8 cellular contexts compared by ENCODE assay signal in the genomic region with DNA sequence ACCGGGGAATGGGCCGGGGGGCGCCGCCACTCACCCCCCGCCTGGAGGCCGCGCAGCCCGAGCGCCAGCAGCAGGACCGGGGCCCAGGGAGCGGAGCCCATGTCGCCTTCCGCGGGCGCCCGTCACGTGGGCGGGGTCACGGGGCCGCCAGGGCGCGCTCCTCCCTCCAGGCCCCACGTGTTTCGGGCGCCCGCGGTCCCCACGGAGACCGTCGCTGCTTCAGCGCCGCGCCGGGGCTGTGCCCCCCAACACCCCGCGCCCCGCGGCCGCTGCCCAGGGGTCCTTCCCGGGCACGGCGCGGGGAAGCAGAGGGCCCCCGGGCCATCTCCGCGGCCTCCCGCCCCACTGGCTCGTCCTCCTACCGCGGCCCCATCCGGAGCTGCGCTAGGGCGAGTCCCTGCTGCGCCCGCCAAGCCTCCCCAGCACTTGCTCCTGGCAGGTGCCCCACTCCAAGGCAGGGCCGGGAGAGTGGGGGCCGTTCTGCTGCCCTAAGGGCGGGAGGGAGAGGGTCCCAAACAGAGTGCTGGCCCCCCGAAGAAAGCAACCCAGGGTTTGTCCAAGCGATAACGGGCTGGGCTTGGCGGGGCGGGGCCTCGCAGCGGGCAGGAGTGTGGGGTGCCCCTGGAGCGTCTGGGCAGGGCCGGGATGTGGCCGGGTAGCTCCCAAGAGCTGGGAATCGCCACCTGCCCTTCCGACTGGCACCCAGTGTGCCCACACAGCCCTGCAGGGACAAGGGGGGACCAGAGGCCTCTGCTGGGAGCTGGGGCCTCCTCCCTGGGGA. TPM values are rescaled to one million over a fixed set of nuclear protein-coding genes. Genes with fewer than 3 reads are reported as not detected.
DNase-seq lines count a peak whose midpoint lies in the region; ATAC-seq and TF ChIP-seq lines count a peak whose summit lies in the region.

A gene (minus strand): TSS at position 121 of the 781 bp plus-strand sequence. CDS start 20 bp downstream, at position 101.

- peaks cover 0 to 17% (median 9%) of the 10 kb centered on the region in 4 donors for H3K4me1 ChIP-seq in Peyer's patch
- peaks cover 7 to 14% of the 10 kb centered on the region in 2 experiments for H3K4me1 ChIP-seq in neutrophil (ENCODE audit: control insufficient read depth in 1 of 2, insufficient read depth in 1 of 2, low read depth in 1 of 2, low read length in 1 of 2)
- H3K4me1 ChIP-seq in subcutaneous abdominal adipose tissue (ENCODE audit: control insufficient read depth in 5 of 5, insufficient read depth in 5 of 5, low read length in 5 of 5) = peaks cover 0 to 35% (median 22%) of the 10 kb centered on the region in 5 donors

- DNase-seq in ACHN = peak; percentile 49
- DNase-seq in Peyer's patch = peak; percentile 83 to 90 (median 85)
- peak; percentile 72 for DNase-seq in activated T-helper 9 cell treated with anti-CD3 and anti-CD28 coated beads, Interleukin-2, amount 50 U/mL, for 16 hours (ENCODE audit: low read depth)
- peak; percentile 61 to 89 for DNase-seq in foreskin fibroblast

- H3K9me3 ChIP-seq in Peyer's patch = no peaks in the 10 kb centered on the region
- no peaks in the 10 kb centered on the region for H3K9me3 ChIP-seq in neutrophil
- no peaks in the 10 kb centered on the region for H3K9me3 ChIP-seq in subcutaneous abdominal adipose tissue (ENCODE audit: control insufficient read depth in 5 of 5, low read length in 5 of 5)

- H3K27me3 ChIP-seq in Peyer's patch = peaks cover 0 to 6% of the 10 kb centered on the region in 2 donors
- peaks cover 42% of the 10 kb centered on the region for H3K27me3 ChIP-seq in neutrophil
- H3K27me3 ChIP-seq in subcutaneous abdominal adipose tissue (ENCODE audit: control insufficient read depth in 5 of 5, insufficient read depth in 4 of 5, low read length in 5 of 5) = peaks cover 0 to 6% (median 0%) of the 10 kb centered on the region in 5 donors

- peak in 1 of 2 donors; percentile 14 for TF ChIP-seq POLR2A in Peyer's patch (IDR thresholded peaks at IDR 0.05)

- peak within 1 kb of the TSS in 3 of 4 donors; percentile 15 to 88 (median 37) for H3K27ac ChIP-seq in Peyer's patch
- H3K27ac ChIP-seq in neutrophil = no peak within 1 kb of the TSS
- no peak within 1 kb of the TSS for H3K27ac ChIP-seq in subcutaneous abdominal adipose tissue (ENCODE audit: low read depth, low read length)

- ATAC-seq in GM18861 (IDR thresholded peaks at IDR 0.05; ENCODE audit: unreplicated experiment) (peak; percentile 40), HG03280 (IDR thresholded peaks at IDR 0.05; ENCODE audit: unreplicated experiment) (peak; percentile 78)

- peak within 1 kb of the TSS; percentile 53 to 99 (median 85) for H3K4me3 ChIP-seq in Peyer's patch
- peak within 1 kb of the TSS; percentile 54 to 57 for H3K4me3 ChIP-seq in foreskin fibroblast (ENCODE audit: low read depth in 1 of 2, low read length in 2 of 2)
- H3K4me3 ChIP-seq in neutrophil (ENCODE audit: low read depth in 1 of 2, low read length in 1 of 2) = peak within 1 kb of the TSS; percentile 54 to 78
- peak within 1 kb of the TSS in 4 of 5 donors; percentile 44 to 72 (median 56) for H3K4me3 ChIP-seq in subcutaneous abdominal adipose tissue (ENCODE audit: low read depth in 1 of 5, low read length in 5 of 5)

- in situ Hi-C loops in ACHN (cut with HindIII; ENCODE audit: low pct_ligation_motif_present, low pct_unique_long_range_greater_than_20kb, low sequenced_read_pairs) = no loop called here

- peak in 1 of 6 experiments; percentile 2 for TF ChIP-seq CTCF in Peyer's patch (IDR thresholded peaks at IDR 0.05)
- TF ChIP-seq CTCF in foreskin fibroblast (IDR thresholded peaks at IDR 0.05; ENCODE audit: low read depth, low read length) = no peak
- peak; percentile 28 for TF ChIP-seq CTCF in neutrophil (IDR thresholded peaks at IDR 0.05)

- H3K36me3 ChIP-seq in Peyer's patch (peaks cover 0 to 28% (median 0%) of the 10 kb centered on the region in 3 donors), neutrophil (peaks cover 11% of the 10 kb centered on the region), subcutaneous abdominal adipose tissue (ENCODE audit: control insufficient read depth in 5 of 5, insufficient read depth in 5 of 5, low read length in 5 of 5) (peaks cover 0 to 36% (median 28%) of the 10 kb centered on the region in 5 donors)

- H3K9ac ChIP-seq in subcutaneous abdominal adipose tissue (ENCODE audit: low read length in 5 of 5) = peak within 1 kb of the TSS in 4 of 5 donors; percentile 55 to 71 (median 58)

RNA-seq across cellular contexts. Expression of the gene that starts here (rescaled TPM):
- total RNA-seq in Peyer's patch = 100 to 1,000 TPM in 1 of 4 donors, 10 to 100 TPM in 3; 44.7 to 177 (median 76.7) TPM

Comparison
In these comparisons a context has a peak if more than half of its experiments do, and no peak if none do; other contexts are left out.
1. H3K27ac ChIP-seq: peak in Peyer's patch (3 of 4); none in neutrophil (single experiment) and subcutaneous abdominal adipose tissue (single experiment).
2. Peak in every context shown above with its lines, with median percentiles within 50 percentile points of each other: DNase-seq and H3K4me3 ChIP-seq.